Comparison of ENCODE assay signal across 22 cellular contexts in the genomic region with DNA sequence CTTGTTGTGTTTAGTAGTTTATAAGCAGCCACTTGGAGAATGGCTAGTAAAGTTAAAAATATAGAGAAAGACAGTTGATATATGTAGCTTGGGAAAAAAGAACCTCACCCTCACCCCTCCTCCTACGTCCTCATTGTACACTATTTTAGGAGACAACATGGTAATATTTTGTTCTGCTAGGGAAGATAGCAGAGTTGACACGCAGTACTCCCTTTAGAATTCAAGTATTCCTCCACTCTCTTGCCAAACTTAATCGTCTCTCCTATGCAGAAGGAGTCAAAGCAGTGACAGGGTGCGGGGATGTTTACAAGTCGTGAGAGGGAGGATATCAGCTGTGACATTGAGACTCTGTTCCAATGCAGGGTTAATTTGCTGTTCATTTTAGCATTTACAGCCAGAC.
"Had no signal": no experiment of that assay in that cellular context is flagged by ENCODE, and none has a peak within 500 bp of the region (broad histone marks: within the 10 kb centered on the region; RNA-seq: fewer than 3 reads in every experiment).

No MANE protein-coding gene starts in this region.

- H3K9me3 ChIP-seq: adrenal gland, ascending aorta, esophagus squamous epithelium, gastrocnemius medialis, sigmoid colon, thoracic aorta, upper lobe of left lung had no signal

- H3K36me3 ChIP-seq: adrenal gland, ascending aorta, esophagus squamous epithelium, gastrocnemius medialis, sigmoid colon, thoracic aorta, upper lobe of left lung had no signal

- H3K27me3 ChIP-seq: adrenal gland, ascending aorta, esophagus squamous epithelium, gastrocnemius medialis, sigmoid colon, upper lobe of left lung had no signal

- H3K9ac ChIP-seq: parathyroid adenoma had no signal

- H3K27ac ChIP-seq: adrenal gland, ascending aorta, coronary artery, esophagus squamous epithelium, gastrocnemius medialis, parathyroid adenoma, sigmoid colon, thoracic aorta, upper lobe of left lung had no signal

- H3K4me3 ChIP-seq: adrenal gland, ascending aorta, coronary artery, esophagus squamous epithelium, gastrocnemius medialis, sigmoid colon, smooth muscle cell, thoracic aorta, upper lobe of left lung had no signal

- ATAC-seq: activated naive CD4-positive, alpha-beta T cell treated with anti-CD3 and anti-CD28 coated beads, Interleukin-2, amount 50 U/mL, for 72 hours; activated T-helper 17 cell treated with anti-CD3 and anti-CD28 coated beads, Interleukin-2, amount 50 U/mL, for 72 hours; gastrocnemius medialis; left colon; natural killer cell; stimulated activated naive B cell treated with anti-CD40 and anti-IgM and Interleukin-4, amounts not matched to agents 10 μg/mL and 1 μg/mL and 100 μg/mL, for 72 hours; T-cell had no signal

- DNase-seq: activated T-cell treated with anti-CD3 and anti-CD28 coated beads, Interleukin-2, amount 50 U/mL, for 1 hour; adrenal gland; endodermal cell; esophagus squamous epithelium; gastrocnemius medialis; left colon; mammary epithelial cell; natural killer cell; nucleus accumbens; sigmoid colon; stimulated activated CD4-positive, alpha-beta T cell treated with anti-CD3 and anti-CD28 coated beads, Interleukin-15, amount 100 ng/mL, for 24 hours; stimulated activated CD8-positive, alpha-beta memory T cell treated with anti-CD3 and anti-CD28 coated beads, Interleukin-4, amount 100 ng/mL, for 48 hours; stimulated activated naive B cell treated with anti-CD40 and anti-IgM and Interleukin-4, amounts not matched to agents 10 μg/mL and 1 μg/mL and 100 μg/mL, for 72 hours; T-cell; upper lobe of left lung had no signal

- H3K4me1 ChIP-seq: adrenal gland, ascending aorta, esophagus squamous epithelium, parathyroid adenoma had no signal
